Comparison of ENCODE assay signal across 23 cellular contexts in genomic region chr13:33009019-33009418, GRCh38. TPM values are rescaled to one million over a fixed set of nuclear protein-coding genes. Genes with fewer than 3 reads are reported as not detected.
DNase-seq lines count a peak whose midpoint lies in the region; ATAC-seq, FAIRE-seq and TF ChIP-seq lines count a peak whose summit lies in the region.
"Had no signal": no experiment of that assay in that cellular context is flagged by ENCODE, and none has a peak within 500 bp of the region (broad histone marks: within the 10 kb centered on the region; RNA-seq: fewer than 3 reads in every experiment).

No MANE protein-coding gene starts in this region.

- CTCF ChIA-PET in BJ (lab: Yijun Ruan, JAX) = interaction anchor here (1.3 kb wide), 1 partner anchor 23 kb away, joined by 3 read pairs; no protein-coding TSS in a partner anchor
- CTCF ChIA-PET in activated CD8-positive, alpha-beta memory T cell treated with anti-CD3 and anti-CD28 coated beads, Interleukin-2, amount 10 ng/mL, durations not matched to agents 7 days and 5 days (lab: Charles Lee) = no interaction called here

- POLR2A ChIA-PET in BJ (lab: Charles Lee) = no interaction called here

- no peak for ATAC-seq in GM21390 (IDR thresholded peaks at IDR 0.05; ENCODE audit: unreplicated experiment)
- no peak for ATAC-seq in HG02870 (IDR thresholded peaks at IDR 0.05; ENCODE audit: unreplicated experiment)
- no peak for ATAC-seq in activated CD8-positive, alpha-beta memory T cell treated with anti-CD3 and anti-CD28 coated beads, Interleukin-2, amount 10 ng/mL, durations not matched to agents 7 days and 5 days
- ATAC-seq: A549; CD8-positive, alpha-beta T cell; GM12878; HCT116 had no signal

- H3K27me3 Mint-ChIP-seq in type B pancreatic cell = peaks cover 9% of the 10 kb centered on the region
- H3K27me3 Mint-ChIP-seq in activated CD8-positive, alpha-beta memory T cell treated with anti-CD3 and anti-CD28 coated beads, Interleukin-2, amount 10 ng/mL, durations not matched to agents 7 days and 5 days = peaks cover 59% of the 10 kb centered on the region

- H3K36me3 Mint-ChIP-seq in type B pancreatic cell = no peaks in the 10 kb centered on the region
- no peaks in the 10 kb centered on the region for H3K36me3 Mint-ChIP-seq in activated CD8-positive, alpha-beta memory T cell treated with anti-CD3 and anti-CD28 coated beads, Interleukin-2, amount 10 ng/mL, durations not matched to agents 7 days and 5 days
- H3K36me3 Mint-ChIP-seq: CD4-positive, CD25-positive, alpha-beta regulatory T cell had no signal

- H3K36me3 ChIP-seq in BJ (ENCODE audit: control insufficient read depth, insufficient read depth, low read length) = no peaks in the 10 kb centered on the region
- H3K36me3 ChIP-seq: BLaER1 had no signal

- DNase-seq in BJ (ENCODE audit: low read depth) = peak; percentile 24
- peak; percentile 27 for DNase-seq in fibroblast of peridontal ligament (ENCODE audit: extremely low read depth)
- DNase-seq in type B pancreatic cell (ENCODE audit: extremely low spot score, unreplicated experiment) = no peak
- no peak for DNase-seq in activated CD8-positive, alpha-beta memory T cell treated with anti-CD3 and anti-CD28 coated beads, Interleukin-2, amount 10 ng/mL, durations not matched to agents 7 days and 5 days
- DNase-seq: 8988T; ACHN; Caco-2; CD4-positive, CD25-positive, alpha-beta regulatory T cell; CD8-positive, alpha-beta T cell; DMS153; DND-41; EL; GDM1; GOT3; H7 had no signal

- H3K4me1 Mint-ChIP-seq in type B pancreatic cell (ENCODE audit: unreplicated experiment) = peaks cover 13% of the 10 kb centered on the region
- H3K4me1 Mint-ChIP-seq in activated CD8-positive, alpha-beta memory T cell treated with anti-CD3 and anti-CD28 coated beads, Interleukin-2, amount 10 ng/mL, durations not matched to agents 7 days and 5 days = peaks cover 6% of the 10 kb centered on the region
- H3K4me1 Mint-ChIP-seq: CD4-positive, CD25-positive, alpha-beta regulatory T cell had no signal

- H3K4me3 ChIP-seq in BJ (ENCODE audit: low read depth, low read length) = no peak overlapping the region
- H3K4me3 ChIP-seq: A549, BLaER1, GM12878 had no signal

- H3K9me3 Mint-ChIP-seq in type B pancreatic cell = peaks cover 17% of the 10 kb centered on the region
- peaks cover 7% of the 10 kb centered on the region for H3K9me3 Mint-ChIP-seq in activated CD8-positive, alpha-beta memory T cell treated with anti-CD3 and anti-CD28 coated beads, Interleukin-2, amount 10 ng/mL, durations not matched to agents 7 days and 5 days (ENCODE audit: low read depth)

- TF ChIP-seq CTCF in BJ (IDR thresholded peaks at IDR 0.05; ENCODE audit: insufficient read depth, low read depth, low read length) = no peak
- no peak for TF ChIP-seq CTCF in type B pancreatic cell (conservative IDR thresholded peaks at IDR 0.05)

- H3K27me3 ChIP-seq in BJ (ENCODE audit: control insufficient read depth, insufficient read depth, low read length) = peaks cover 4% of the 10 kb centered on the region
- H3K27me3 ChIP-seq: BLaER1 had no signal

- H3K27ac Mint-ChIP-seq in type B pancreatic cell = peak overlapping the region; percentile 6
- no peak overlapping the region for H3K27ac Mint-ChIP-seq in activated CD8-positive, alpha-beta memory T cell treated with anti-CD3 and anti-CD28 coated beads, Interleukin-2, amount 10 ng/mL, durations not matched to agents 7 days and 5 days
- H3K27ac Mint-ChIP-seq: CD8-positive, alpha-beta T cell had no signal

- FAIRE-seq in endometrium (lab: Jason Lieb, UNC) = peak; percentile 95
- FAIRE-seq: A549, GM12878, GM19239 had no signal

- peak overlapping the region; percentile 8 for H3K4me3 Mint-ChIP-seq in type B pancreatic cell
- no peak overlapping the region for H3K4me3 Mint-ChIP-seq in activated CD8-positive, alpha-beta memory T cell treated with anti-CD3 and anti-CD28 coated beads, Interleukin-2, amount 10 ng/mL, durations not matched to agents 7 days and 5 days
- H3K4me3 Mint-ChIP-seq: CD4-positive, CD25-positive, alpha-beta regulatory T cell; CD8-positive, alpha-beta T cell had no signal

RNA-seq across cellular contexts. Expression of gene KL, which starts 7.2 kb away (rescaled TPM):
- polyA plus RNA-seq in BJ (2011; rRNA removed) = not detected in 2 replicates
- not detected in 2 replicates for polyA minus RNA-seq in BJ (2011; rRNA and poly(A)+ RNA removed)
- total RNA-seq in type B pancreatic cell (ENCODE audit: low replicate concordance) = 3.6 TPM in 2 replicates
- total RNA-seq in activated CD8-positive, alpha-beta memory T cell treated with anti-CD3 and anti-CD28 coated beads, Interleukin-2, amount 10 ng/mL, durations not matched to agents 7 days and 5 days = under 1 TPM in 1 of 2 experiments, not detected in 1; 0.23 TPM
- total RNA-seq: CD4-positive, CD25-positive, alpha-beta regulatory T cell; CD8-positive, alpha-beta T cell; H7 had no signal
- polyA plus RNA-seq: CD4-positive, CD25-positive, alpha-beta regulatory T cell had no signal

Comparison
In these comparisons a context has a peak if more than half of its experiments do, and no peak if none do; other contexts are left out.
1. DNase-seq: peak in BJ (single experiment) and fibroblast of peridontal ligament (single experiment); none in type B pancreatic cell (single experiment) and activated CD8-positive, alpha-beta memory T cell treated with anti-CD3 and anti-CD28 coated beads, Interleukin-2, amount 10 ng/mL, durations not matched to agents 7 days and 5 days (single experiment).